1 cellular context compared by ENCODE assay signal in the genomic region with DNA sequence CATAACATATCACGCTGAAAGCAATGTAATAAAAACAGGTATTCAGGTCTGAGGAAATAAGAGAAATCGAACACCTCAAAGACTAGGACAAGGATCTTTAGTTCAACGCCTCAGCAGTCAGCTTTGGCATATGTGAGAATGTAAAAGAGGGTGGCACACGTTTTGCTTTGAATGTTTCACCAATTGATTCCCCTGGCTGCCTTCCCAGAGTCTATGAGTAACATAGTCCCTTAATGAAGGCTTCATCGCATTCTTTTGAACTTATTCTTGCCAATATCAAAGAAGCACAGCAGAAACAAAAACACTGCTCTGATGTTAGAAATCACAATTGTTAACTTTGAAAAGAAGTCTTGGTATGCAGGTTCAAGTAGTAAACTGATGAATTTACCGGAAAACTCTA.
TF ChIP-seq lines count a peak whose summit lies in the region.

No MANE protein-coding gene starts in this region.

TF ChIP-seq in GM23338, 12 proteins besides CTCF, POLR2A, EP300 and RAD21 (continued from another document):
- TF ChIP-seq, protein P1, sequence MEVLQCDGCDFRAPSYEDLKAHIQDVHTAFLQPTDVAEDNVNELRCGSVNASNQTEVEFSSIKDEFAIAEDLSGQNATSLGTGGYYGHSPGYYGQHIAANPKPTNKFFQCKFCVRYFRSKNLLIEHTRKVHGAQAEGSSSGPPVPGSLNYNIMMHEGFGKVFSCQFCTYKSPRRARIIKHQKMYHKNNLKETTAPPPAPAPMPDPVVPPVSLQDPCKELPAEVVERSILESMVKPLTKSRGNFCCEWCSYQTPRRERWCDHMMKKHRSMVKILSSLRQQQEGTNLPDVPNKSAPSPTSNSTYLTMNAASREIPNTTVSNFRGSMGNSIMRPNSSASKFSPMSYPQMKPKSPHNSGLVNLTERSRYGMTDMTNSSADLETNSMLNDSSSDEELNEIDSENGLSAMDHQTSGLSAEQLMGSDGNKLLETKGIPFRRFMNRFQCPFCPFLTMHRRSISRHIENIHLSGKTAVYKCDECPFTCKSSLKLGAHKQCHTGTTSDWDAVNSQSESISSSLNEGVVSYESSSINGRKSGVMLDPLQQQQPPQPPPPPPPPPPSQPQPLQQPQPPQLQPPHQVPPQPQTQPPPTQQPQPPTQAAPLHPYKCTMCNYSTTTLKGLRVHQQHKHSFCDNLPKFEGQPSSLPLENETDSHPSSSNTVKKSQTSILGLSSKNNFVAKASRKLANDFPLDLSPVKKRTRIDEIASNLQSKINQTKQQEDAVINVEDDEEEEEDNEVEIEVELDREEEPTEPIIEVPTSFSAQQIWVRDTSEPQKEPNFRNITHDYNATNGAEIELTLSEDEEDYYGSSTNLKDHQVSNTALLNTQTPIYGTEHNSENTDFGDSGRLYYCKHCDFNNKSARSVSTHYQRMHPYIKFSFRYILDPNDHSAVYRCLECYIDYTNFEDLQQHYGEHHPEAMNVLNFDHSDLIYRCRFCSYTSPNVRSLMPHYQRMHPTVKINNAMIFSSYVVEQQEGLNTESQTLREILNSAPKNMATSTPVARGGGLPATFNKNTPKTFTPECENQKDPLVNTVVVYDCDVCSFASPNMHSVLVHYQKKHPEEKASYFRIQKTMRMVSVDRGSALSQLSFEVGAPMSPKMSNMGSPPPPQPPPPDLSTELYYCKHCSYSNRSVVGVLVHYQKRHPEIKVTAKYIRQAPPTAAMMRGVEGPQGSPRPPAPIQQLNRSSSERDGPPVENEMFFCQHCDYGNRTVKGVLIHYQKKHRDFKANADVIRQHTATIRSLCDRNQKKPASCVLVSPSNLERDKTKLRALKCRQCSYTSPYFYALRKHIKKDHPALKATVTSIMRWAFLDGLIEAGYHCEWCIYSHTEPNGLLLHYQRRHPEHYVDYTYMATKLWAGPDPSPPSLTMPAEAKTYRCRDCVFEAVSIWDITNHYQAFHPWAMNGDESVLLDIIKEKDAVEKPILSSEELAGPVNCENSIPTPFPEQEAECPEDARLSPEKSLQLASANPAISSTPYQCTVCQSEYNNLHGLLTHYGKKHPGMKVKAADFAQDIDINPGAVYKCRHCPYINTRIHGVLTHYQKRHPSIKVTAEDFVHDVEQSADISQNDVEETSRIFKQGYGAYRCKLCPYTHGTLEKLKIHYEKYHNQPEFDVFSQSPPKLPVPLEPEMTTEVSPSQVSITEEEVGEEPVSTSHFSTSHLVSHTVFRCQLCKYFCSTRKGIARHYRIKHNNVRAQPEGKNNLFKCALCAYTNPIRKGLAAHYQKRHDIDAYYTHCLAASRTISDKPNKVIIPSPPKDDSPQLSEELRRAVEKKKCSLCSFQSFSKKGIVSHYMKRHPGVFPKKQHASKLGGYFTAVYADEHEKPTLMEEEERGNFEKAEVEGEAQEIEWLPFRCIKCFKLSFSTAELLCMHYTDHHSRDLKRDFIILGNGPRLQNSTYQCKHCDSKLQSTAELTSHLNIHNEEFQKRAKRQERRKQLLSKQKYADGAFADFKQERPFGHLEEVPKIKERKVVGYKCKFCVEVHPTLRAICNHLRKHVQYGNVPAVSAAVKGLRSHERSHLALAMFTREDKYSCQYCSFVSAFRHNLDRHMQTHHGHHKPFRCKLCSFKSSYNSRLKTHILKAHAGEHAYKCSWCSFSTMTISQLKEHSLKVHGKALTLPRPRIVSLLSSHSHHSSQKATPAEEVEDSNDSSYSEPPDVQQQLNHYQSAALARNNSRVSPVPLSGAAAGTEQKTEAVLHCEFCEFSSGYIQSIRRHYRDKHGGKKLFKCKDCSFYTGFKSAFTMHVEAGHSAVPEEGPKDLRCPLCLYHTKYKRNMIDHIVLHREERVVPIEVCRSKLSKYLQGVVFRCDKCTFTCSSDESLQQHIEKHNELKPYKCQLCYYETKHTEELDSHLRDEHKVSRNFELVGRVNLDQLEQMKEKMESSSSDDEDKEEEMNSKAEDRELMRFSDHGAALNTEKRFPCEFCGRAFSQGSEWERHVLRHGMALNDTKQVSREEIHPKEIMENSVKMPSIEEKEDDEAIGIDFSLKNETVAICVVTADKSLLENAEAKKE (CRISPR knock-in tag; IDR thresholded peaks at IDR 0.05): no peak
- TF ChIP-seq NANOG (IDR thresholded peaks at IDR 0.05; ENCODE audit: borderline replicate concordance): no peak
- no peak for TF ChIP-seq CREB1 (CRISPR knock-in tag; IDR thresholded peaks at IDR 0.05; ENCODE audit: low read depth)
- TF ChIP-seq JUNB (IDR thresholded peaks at IDR 0.05; ENCODE audit: unreplicated experiment): no peak
- TF ChIP-seq ZNF331 (CRISPR knock-in tag; IDR thresholded peaks at IDR 0.05; ENCODE audit: low read depth): no peak
- no peak for TF ChIP-seq EZH2phosphoT487 (IDR thresholded peaks at IDR 0.05; ENCODE audit: unreplicated experiment)
- TF ChIP-seq EZH2 (IDR thresholded peaks at IDR 0.05; ENCODE audit: low read depth, unreplicated experiment): no peak
- no peak for TF ChIP-seq STAT1 (IDR thresholded peaks at IDR 0.05; ENCODE audit: unreplicated experiment)
- no peak for TF ChIP-seq POLR2AphosphoS5 (IDR thresholded peaks at IDR 0.05; ENCODE audit: low read depth)
- TF ChIP-seq, protein P2, sequence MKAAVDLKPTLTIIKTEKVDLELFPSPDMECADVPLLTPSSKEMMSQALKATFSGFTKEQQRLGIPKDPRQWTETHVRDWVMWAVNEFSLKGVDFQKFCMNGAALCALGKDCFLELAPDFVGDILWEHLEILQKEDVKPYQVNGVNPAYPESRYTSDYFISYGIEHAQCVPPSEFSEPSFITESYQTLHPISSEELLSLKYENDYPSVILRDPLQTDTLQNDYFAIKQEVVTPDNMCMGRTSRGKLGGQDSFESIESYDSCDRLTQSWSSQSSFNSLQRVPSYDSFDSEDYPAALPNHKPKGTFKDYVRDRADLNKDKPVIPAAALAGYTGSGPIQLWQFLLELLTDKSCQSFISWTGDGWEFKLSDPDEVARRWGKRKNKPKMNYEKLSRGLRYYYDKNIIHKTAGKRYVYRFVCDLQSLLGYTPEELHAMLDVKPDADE (IDR thresholded peaks at IDR 0.05): no peak
